2 cellular contexts compared by ENCODE assay signal in the genomic region with DNA sequence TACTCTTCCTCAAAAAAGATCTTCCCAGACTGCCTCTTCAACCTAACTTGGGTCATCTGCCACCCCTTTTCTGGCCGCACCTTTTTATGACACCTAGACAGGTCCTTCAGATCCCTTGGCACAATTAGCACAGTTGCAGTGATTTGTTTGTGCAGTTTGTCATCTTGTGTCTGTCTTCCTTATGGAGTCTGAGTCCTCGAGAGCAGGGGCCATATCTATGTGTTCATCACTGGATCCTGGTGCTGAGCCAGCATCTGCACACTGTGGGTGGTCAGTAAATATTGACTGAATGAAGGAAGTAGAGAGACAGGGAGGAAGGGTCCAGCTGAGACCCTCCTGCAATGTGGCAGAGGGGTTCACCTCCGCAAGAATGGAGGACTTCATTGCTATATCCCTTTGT.
TF ChIP-seq lines count a peak whose summit lies in the region.

No MANE protein-coding gene starts in this region.

TF ChIP-seq in K562, 482 proteins besides CTCF, POLR2A, EP300 and RAD21:
- TF ChIP-seq NR2C2 (CRISPR knock-in tag; IDR thresholded peaks at IDR 0.05) (no peak), NR2C2 (tag; IDR thresholded peaks at IDR 0.05) (no peak)
- TF ChIP-seq, protein P1, sequence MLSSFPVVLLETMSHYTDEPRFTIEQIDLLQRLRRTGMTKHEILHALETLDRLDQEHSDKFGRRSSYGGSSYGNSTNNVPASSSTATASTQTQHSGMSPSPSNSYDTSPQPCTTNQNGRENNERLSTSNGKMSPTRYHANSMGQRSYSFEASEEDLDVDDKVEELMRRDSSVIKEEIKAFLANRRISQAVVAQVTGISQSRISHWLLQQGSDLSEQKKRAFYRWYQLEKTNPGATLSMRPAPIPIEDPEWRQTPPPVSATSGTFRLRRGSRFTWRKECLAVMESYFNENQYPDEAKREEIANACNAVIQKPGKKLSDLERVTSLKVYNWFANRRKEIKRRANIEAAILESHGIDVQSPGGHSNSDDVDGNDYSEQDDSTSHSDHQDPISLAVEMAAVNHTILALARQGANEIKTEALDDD (IDR thresholded peaks at IDR 0.05) = peak; percentile 56
TF ChIP-seq in K562: peak in this region for 1.

TF ChIP-seq in GM23338, 12 proteins besides CTCF, POLR2A, EP300 and RAD21:
- TF ChIP-seq POLR2AphosphoS5 (IDR thresholded peaks at IDR 0.05; ENCODE audit: low read depth) (no peak), JUNB (IDR thresholded peaks at IDR 0.05; ENCODE audit: unreplicated experiment) (no peak), EZH2phosphoT487 (IDR thresholded peaks at IDR 0.05; ENCODE audit: unreplicated experiment) (no peak), ZNF114 (CRISPR knock-in tag; IDR thresholded peaks at IDR 0.05) (no peak), EZH2 (IDR thresholded peaks at IDR 0.05; ENCODE audit: low read depth, unreplicated experiment) (no peak), STAT1 (IDR thresholded peaks at IDR 0.05; ENCODE audit: unreplicated experiment) (no peak), NANOG (IDR thresholded peaks at IDR 0.05; ENCODE audit: borderline replicate concordance) (no peak), ZNF331 (CRISPR knock-in tag; IDR thresholded peaks at IDR 0.05; ENCODE audit: low read depth) (no peak), CREB1 (CRISPR knock-in tag; IDR thresholded peaks at IDR 0.05; ENCODE audit: low read depth) (no peak)
- TF ChIP-seq, protein P2, sequence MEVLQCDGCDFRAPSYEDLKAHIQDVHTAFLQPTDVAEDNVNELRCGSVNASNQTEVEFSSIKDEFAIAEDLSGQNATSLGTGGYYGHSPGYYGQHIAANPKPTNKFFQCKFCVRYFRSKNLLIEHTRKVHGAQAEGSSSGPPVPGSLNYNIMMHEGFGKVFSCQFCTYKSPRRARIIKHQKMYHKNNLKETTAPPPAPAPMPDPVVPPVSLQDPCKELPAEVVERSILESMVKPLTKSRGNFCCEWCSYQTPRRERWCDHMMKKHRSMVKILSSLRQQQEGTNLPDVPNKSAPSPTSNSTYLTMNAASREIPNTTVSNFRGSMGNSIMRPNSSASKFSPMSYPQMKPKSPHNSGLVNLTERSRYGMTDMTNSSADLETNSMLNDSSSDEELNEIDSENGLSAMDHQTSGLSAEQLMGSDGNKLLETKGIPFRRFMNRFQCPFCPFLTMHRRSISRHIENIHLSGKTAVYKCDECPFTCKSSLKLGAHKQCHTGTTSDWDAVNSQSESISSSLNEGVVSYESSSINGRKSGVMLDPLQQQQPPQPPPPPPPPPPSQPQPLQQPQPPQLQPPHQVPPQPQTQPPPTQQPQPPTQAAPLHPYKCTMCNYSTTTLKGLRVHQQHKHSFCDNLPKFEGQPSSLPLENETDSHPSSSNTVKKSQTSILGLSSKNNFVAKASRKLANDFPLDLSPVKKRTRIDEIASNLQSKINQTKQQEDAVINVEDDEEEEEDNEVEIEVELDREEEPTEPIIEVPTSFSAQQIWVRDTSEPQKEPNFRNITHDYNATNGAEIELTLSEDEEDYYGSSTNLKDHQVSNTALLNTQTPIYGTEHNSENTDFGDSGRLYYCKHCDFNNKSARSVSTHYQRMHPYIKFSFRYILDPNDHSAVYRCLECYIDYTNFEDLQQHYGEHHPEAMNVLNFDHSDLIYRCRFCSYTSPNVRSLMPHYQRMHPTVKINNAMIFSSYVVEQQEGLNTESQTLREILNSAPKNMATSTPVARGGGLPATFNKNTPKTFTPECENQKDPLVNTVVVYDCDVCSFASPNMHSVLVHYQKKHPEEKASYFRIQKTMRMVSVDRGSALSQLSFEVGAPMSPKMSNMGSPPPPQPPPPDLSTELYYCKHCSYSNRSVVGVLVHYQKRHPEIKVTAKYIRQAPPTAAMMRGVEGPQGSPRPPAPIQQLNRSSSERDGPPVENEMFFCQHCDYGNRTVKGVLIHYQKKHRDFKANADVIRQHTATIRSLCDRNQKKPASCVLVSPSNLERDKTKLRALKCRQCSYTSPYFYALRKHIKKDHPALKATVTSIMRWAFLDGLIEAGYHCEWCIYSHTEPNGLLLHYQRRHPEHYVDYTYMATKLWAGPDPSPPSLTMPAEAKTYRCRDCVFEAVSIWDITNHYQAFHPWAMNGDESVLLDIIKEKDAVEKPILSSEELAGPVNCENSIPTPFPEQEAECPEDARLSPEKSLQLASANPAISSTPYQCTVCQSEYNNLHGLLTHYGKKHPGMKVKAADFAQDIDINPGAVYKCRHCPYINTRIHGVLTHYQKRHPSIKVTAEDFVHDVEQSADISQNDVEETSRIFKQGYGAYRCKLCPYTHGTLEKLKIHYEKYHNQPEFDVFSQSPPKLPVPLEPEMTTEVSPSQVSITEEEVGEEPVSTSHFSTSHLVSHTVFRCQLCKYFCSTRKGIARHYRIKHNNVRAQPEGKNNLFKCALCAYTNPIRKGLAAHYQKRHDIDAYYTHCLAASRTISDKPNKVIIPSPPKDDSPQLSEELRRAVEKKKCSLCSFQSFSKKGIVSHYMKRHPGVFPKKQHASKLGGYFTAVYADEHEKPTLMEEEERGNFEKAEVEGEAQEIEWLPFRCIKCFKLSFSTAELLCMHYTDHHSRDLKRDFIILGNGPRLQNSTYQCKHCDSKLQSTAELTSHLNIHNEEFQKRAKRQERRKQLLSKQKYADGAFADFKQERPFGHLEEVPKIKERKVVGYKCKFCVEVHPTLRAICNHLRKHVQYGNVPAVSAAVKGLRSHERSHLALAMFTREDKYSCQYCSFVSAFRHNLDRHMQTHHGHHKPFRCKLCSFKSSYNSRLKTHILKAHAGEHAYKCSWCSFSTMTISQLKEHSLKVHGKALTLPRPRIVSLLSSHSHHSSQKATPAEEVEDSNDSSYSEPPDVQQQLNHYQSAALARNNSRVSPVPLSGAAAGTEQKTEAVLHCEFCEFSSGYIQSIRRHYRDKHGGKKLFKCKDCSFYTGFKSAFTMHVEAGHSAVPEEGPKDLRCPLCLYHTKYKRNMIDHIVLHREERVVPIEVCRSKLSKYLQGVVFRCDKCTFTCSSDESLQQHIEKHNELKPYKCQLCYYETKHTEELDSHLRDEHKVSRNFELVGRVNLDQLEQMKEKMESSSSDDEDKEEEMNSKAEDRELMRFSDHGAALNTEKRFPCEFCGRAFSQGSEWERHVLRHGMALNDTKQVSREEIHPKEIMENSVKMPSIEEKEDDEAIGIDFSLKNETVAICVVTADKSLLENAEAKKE (CRISPR knock-in tag; IDR thresholded peaks at IDR 0.05) = no peak
- TF ChIP-seq, protein P3, sequence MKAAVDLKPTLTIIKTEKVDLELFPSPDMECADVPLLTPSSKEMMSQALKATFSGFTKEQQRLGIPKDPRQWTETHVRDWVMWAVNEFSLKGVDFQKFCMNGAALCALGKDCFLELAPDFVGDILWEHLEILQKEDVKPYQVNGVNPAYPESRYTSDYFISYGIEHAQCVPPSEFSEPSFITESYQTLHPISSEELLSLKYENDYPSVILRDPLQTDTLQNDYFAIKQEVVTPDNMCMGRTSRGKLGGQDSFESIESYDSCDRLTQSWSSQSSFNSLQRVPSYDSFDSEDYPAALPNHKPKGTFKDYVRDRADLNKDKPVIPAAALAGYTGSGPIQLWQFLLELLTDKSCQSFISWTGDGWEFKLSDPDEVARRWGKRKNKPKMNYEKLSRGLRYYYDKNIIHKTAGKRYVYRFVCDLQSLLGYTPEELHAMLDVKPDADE (IDR thresholded peaks at IDR 0.05) = no peak
- TF ChIP-seq, protein P4, sequence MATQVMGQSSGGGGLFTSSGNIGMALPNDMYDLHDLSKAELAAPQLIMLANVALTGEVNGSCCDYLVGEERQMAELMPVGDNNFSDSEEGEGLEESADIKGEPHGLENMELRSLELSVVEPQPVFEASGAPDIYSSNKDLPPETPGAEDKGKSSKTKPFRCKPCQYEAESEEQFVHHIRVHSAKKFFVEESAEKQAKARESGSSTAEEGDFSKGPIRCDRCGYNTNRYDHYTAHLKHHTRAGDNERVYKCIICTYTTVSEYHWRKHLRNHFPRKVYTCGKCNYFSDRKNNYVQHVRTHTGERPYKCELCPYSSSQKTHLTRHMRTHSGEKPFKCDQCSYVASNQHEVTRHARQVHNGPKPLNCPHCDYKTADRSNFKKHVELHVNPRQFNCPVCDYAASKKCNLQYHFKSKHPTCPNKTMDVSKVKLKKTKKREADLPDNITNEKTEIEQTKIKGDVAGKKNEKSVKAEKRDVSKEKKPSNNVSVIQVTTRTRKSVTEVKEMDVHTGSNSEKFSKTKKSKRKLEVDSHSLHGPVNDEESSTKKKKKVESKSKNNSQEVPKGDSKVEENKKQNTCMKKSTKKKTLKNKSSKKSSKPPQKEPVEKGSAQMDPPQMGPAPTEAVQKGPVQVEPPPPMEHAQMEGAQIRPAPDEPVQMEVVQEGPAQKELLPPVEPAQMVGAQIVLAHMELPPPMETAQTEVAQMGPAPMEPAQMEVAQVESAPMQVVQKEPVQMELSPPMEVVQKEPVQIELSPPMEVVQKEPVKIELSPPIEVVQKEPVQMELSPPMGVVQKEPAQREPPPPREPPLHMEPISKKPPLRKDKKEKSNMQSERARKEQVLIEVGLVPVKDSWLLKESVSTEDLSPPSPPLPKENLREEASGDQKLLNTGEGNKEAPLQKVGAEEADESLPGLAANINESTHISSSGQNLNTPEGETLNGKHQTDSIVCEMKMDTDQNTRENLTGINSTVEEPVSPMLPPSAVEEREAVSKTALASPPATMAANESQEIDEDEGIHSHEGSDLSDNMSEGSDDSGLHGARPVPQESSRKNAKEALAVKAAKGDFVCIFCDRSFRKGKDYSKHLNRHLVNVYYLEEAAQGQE (IDR thresholded peaks at IDR 0.05; ENCODE audit: unreplicated experiment) = no peak
